ENCODE assay signal across 20 cellular contexts in genomic region chr4:86264269-86264668, GRCh38.
"Had no signal": no experiment of that assay in that cellular context is flagged by ENCODE, and none has a peak within 500 bp of the region (broad histone marks: within the 10 kb centered on the region; RNA-seq: fewer than 3 reads in every experiment).

No MANE protein-coding gene starts in this region.

- H3K36me3 Mint-ChIP-seq: naive thymus-derived CD8-positive, alpha-beta T cell; stimulated activated memory B cell treated with anti-CD40 and anti-IgM and Interleukin-4, amounts not matched to agents 10 μg/mL and 1 μg/mL and 100 μg/mL, for 72 hours had no signal

- DNase-seq: colonic mucosa; dermis blood vessel endothelial cell; gastrocnemius medialis; heart right ventricle; hypothalamus; kidney glomerular epithelial cell; mucosa of descending colon; naive thymus-derived CD8-positive, alpha-beta T cell; ovary; right lobe of liver; stimulated activated CD4-positive, alpha-beta T cell treated with anti-CD3 and anti-CD28 coated beads, Interleukin-15, amount 100 ng/mL, for 24 hours; stimulated activated CD4-positive, alpha-beta T cell treated with anti-CD3 and anti-CD28 coated beads, Interleukin-1b, Interleukin-23, amount 100 ng/mL, for 48 hours; stimulated activated CD4-positive, alpha-beta T cell treated with anti-CD3 and anti-CD28 coated beads, Interleukin-4, amount 100 ng/mL, for 24 hours; upper lobe of right lung had no signal

- H3K36me3 ChIP-seq: colonic mucosa, gastrocnemius medialis, heart right ventricle, ovary, prostate gland, right lobe of liver, spleen, tibial nerve, upper lobe of right lung, vagina had no signal

- H3K9me3 ChIP-seq: colonic mucosa, gastrocnemius medialis, heart right ventricle, mucosa of descending colon, ovary, prostate gland, right lobe of liver, spleen, tibial nerve, upper lobe of right lung, vagina had no signal

- H3K27me3 Mint-ChIP-seq: naive thymus-derived CD8-positive, alpha-beta T cell; stimulated activated memory B cell treated with anti-CD40 and anti-IgM and Interleukin-4, amounts not matched to agents 10 μg/mL and 1 μg/mL and 100 μg/mL, for 72 hours; stimulated activated naive CD8-positive, alpha-beta T cell treated with anti-CD3 and anti-CD28 coated beads, Interleukin-15, Interleukin-2, amounts not matched to agents 100 ng/mL and 50 ng/mL, for 24 hours had no signal

- H3K27me3 ChIP-seq: colonic mucosa, gastrocnemius medialis, heart right ventricle, ovary, right lobe of liver, spleen, tibial nerve, upper lobe of right lung, vagina had no signal

- H3K9me3 Mint-ChIP-seq: naive thymus-derived CD8-positive, alpha-beta T cell; stimulated activated memory B cell treated with anti-CD40 and anti-IgM and Interleukin-4, amounts not matched to agents 10 μg/mL and 1 μg/mL and 100 μg/mL, for 72 hours; stimulated activated naive CD8-positive, alpha-beta T cell treated with anti-CD3 and anti-CD28 coated beads, Interleukin-15, Interleukin-2, amounts not matched to agents 100 ng/mL and 50 ng/mL, for 24 hours had no signal

- H3K4me1 Mint-ChIP-seq: naive thymus-derived CD8-positive, alpha-beta T cell; stimulated activated memory B cell treated with anti-CD40 and anti-IgM and Interleukin-4, amounts not matched to agents 10 μg/mL and 1 μg/mL and 100 μg/mL, for 72 hours had no signal

- H3K4me3 Mint-ChIP-seq: naive thymus-derived CD8-positive, alpha-beta T cell; stimulated activated memory B cell treated with anti-CD40 and anti-IgM and Interleukin-4, amounts not matched to agents 10 μg/mL and 1 μg/mL and 100 μg/mL, for 72 hours; stimulated activated naive CD8-positive, alpha-beta T cell treated with anti-CD3 and anti-CD28 coated beads, Interleukin-15, Interleukin-2, amounts not matched to agents 100 ng/mL and 50 ng/mL, for 24 hours had no signal

- H3K27ac Mint-ChIP-seq: naive thymus-derived CD8-positive, alpha-beta T cell; stimulated activated memory B cell treated with anti-CD40 and anti-IgM and Interleukin-4, amounts not matched to agents 10 μg/mL and 1 μg/mL and 100 μg/mL, for 72 hours; stimulated activated naive CD8-positive, alpha-beta T cell treated with anti-CD3 and anti-CD28 coated beads, Interleukin-15, Interleukin-2, amounts not matched to agents 100 ng/mL and 50 ng/mL, for 24 hours had no signal

- H3K4me3 ChIP-seq: colonic mucosa, gastrocnemius medialis, heart right ventricle, mucosa of descending colon, ovary, prostate gland, right lobe of liver, spleen, tibial nerve, upper lobe of right lung, vagina had no signal

- H3K27ac ChIP-seq: colonic mucosa, gastrocnemius medialis, heart right ventricle, ovary, prostate gland, right lobe of liver, spleen, tibial nerve, upper lobe of right lung, vagina had no signal

- H3K4me1 ChIP-seq: colonic mucosa, gastrocnemius medialis, heart right ventricle, prostate gland, right lobe of liver, spleen, tibial nerve, upper lobe of right lung, vagina had no signal
